Comparison of ENCODE assay signal across 32 cellular contexts in the genomic region with DNA sequence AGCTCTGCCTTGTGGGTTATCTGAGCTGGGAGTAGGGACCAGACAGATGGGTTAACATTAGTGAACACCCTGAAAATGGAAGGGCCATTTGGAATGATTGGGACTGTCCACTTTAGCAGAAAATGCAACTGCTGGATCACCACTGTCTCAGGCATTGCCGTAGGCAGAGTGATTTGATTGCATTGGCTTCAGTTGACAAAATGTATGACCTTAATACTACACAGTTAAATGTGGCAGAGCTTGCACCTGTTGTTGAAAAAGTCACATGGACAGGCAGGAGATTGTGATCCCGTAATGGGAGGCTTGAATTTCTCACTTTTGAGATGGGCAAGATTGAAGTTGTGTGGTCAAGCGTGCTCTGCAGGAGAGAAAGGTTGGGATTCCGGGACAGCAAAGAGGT.
"Had no signal": no experiment of that assay in that cellular context is flagged by ENCODE, and none has a peak within 500 bp of the region (broad histone marks: within the 10 kb centered on the region; RNA-seq: fewer than 3 reads in every experiment).

No MANE protein-coding gene starts in this region.

- H3K4me3 ChIP-seq: neural progenitor cell, ovary, right lobe of liver, sigmoid colon, skin epidermis, smooth muscle cell, spleen, suprapubic skin, testis, tibial artery, transverse colon, upper lobe of right lung, vagina had no signal

- H3K36me3 ChIP-seq: neural progenitor cell, ovary, right lobe of liver, sigmoid colon, suprapubic skin, tibial artery, transverse colon, upper lobe of right lung, vagina had no signal

- H3K36me3 Mint-ChIP-seq: natural killer cell treated with Interleukin-12 subunit alpha and Interleukin-12 subunit beta and Interleukin-15 and Interleukin-18, amount 100 ng/mL, for 72 hours; neural progenitor cell; type B pancreatic cell had no signal

- H3K4me1 ChIP-seq: neural progenitor cell, parathyroid adenoma, right lobe of liver, sigmoid colon, spleen, suprapubic skin, testis, transverse colon, upper lobe of right lung, vagina had no signal

- H2AFZ ChIP-seq: neural progenitor cell, parathyroid adenoma had no signal

- H3K27me3 ChIP-seq: neural progenitor cell, ovary, right lobe of liver, sigmoid colon, spleen, suprapubic skin, testis, tibial artery, transverse colon, upper lobe of right lung, vagina had no signal

- H3K27me3 Mint-ChIP-seq: naive B cell; naive thymus-derived CD8-positive, alpha-beta T cell; natural killer cell treated with Interleukin-12 subunit alpha and Interleukin-12 subunit beta and Interleukin-15 and Interleukin-18, amount 100 ng/mL, for 72 hours; progenitor cell of endocrine pancreas; stimulated activated memory B cell treated with anti-CD40 and anti-IgM and Interleukin-4, amounts not matched to agents 10 μg/mL and 1 μg/mL and 100 μg/mL, for 72 hours; stimulated activated naive CD8-positive, alpha-beta T cell treated with anti-CD3 and anti-CD28 coated beads, Interleukin-15, amount 100 ng/mL, for 72 hours; type B pancreatic cell had no signal

- ATAC-seq: naive thymus-derived CD8-positive, alpha-beta T cell; natural killer cell treated with Interleukin-12 subunit alpha and Interleukin-12 subunit beta and Interleukin-15 and Interleukin-18, amount 100 ng/mL, for 72 hours; right cardiac atrium; right lobe of liver; stimulated activated memory B cell treated with anti-CD40 and anti-IgM and Interleukin-4, amounts not matched to agents 10 μg/mL and 1 μg/mL and 100 μg/mL, for 72 hours; stimulated activated naive CD8-positive, alpha-beta T cell treated with anti-CD3 and anti-CD28 coated beads, Interleukin-15, amount 100 ng/mL, for 72 hours; stimulated activated naive CD8-positive, alpha-beta T cell treated with anti-CD3 and anti-CD28 coated beads, Interleukin-15, Interleukin-2, amounts not matched to agents 100 U/mL and 50 U/mL, for 24 hours; upper lobe of right lung had no signal

- H3K4me2 ChIP-seq: neural progenitor cell, smooth muscle cell had no signal

- H3K4me1 Mint-ChIP-seq: naive B cell; naive thymus-derived CD8-positive, alpha-beta T cell; neural progenitor cell; stimulated activated memory B cell treated with anti-CD40 and anti-IgM and Interleukin-4, amounts not matched to agents 10 μg/mL and 1 μg/mL and 100 μg/mL, for 72 hours; stimulated activated naive CD8-positive, alpha-beta T cell treated with anti-CD3 and anti-CD28 coated beads, Interleukin-15, amount 100 ng/mL, for 72 hours had no signal

- H3K4me3 Mint-ChIP-seq: naive thymus-derived CD8-positive, alpha-beta T cell; natural killer cell treated with Interleukin-12 subunit alpha and Interleukin-12 subunit beta and Interleukin-15 and Interleukin-18, amount 100 ng/mL, for 72 hours; neural progenitor cell; stimulated activated memory B cell treated with anti-CD40 and anti-IgM and Interleukin-4, amounts not matched to agents 10 μg/mL and 1 μg/mL and 100 μg/mL, for 72 hours; stimulated activated naive CD8-positive, alpha-beta T cell treated with anti-CD3 and anti-CD28 coated beads, Interleukin-15, amount 100 ng/mL, for 72 hours; type B pancreatic cell had no signal

- H3K27ac Mint-ChIP-seq: naive thymus-derived CD8-positive, alpha-beta T cell; natural killer cell treated with Interleukin-12 subunit alpha and Interleukin-12 subunit beta and Interleukin-15 and Interleukin-18, amount 100 ng/mL, for 72 hours; neural progenitor cell; progenitor cell of endocrine pancreas; stimulated activated memory B cell treated with anti-CD40 and anti-IgM and Interleukin-4, amounts not matched to agents 10 μg/mL and 1 μg/mL and 100 μg/mL, for 72 hours; type B pancreatic cell had no signal

- H3K27ac ChIP-seq: neural progenitor cell, ovary, parathyroid adenoma, right lobe of liver, sigmoid colon, skin epidermis, spleen, suprapubic skin, testis, tibial artery, transverse colon, upper lobe of right lung, vagina had no signal

- H3K9me3 ChIP-seq: ovary, right lobe of liver, sigmoid colon, spleen, suprapubic skin, testis, tibial artery, transverse colon, upper lobe of right lung, vagina had no signal

- H3K9ac ChIP-seq: neural progenitor cell, parathyroid adenoma had no signal

- DNase-seq: naive B cell; naive thymus-derived CD8-positive, alpha-beta T cell; occipital lobe; ovary; posterior cingulate gyrus; right cardiac atrium; right lobe of liver; sigmoid colon; spleen; stimulated activated CD4-positive, alpha-beta T cell treated with anti-CD3 and anti-CD28 coated beads, Interleukin-12 subunit alpha, Interleukin-12 subunit beta, amount 100 ng/mL, for 4 hours; stimulated activated CD4-positive, alpha-beta T cell treated with anti-CD3 and anti-CD28 coated beads, Interleukin-1b, Interleukin-23, amount 100 ng/mL, for 48 hours; stimulated activated CD4-positive, alpha-beta T cell treated with anti-CD3 and anti-CD28 coated beads, Interleukin-4, amount 100 ng/mL, for 1 hour; stimulated activated CD4-positive, alpha-beta T cell treated with anti-CD3 and anti-CD28 coated beads, Interleukin-4, amount 100 ng/mL, for 4 hours; stimulated activated CD8-positive, alpha-beta memory T cell treated with anti-CD3 and anti-CD28 coated beads, Interleukin-4, amount 100 ng/mL, for 48 hours; stimulated activated naive CD4-positive, alpha-beta T cell; stimulated activated naive CD8-positive, alpha-beta T cell treated with anti-CD3 and anti-CD28 coated beads, Interleukin-15, amount 100 ng/mL, for 72 hours; stimulated activated naive CD8-positive, alpha-beta T cell treated with anti-CD3 and anti-CD28 coated beads, Interleukin-15, Interleukin-2, amounts not matched to agents 100 U/mL and 50 U/mL, for 24 hours; substantia nigra; testis; tibial artery; transverse colon; upper lobe of right lung had no signal
